Comparison of ENCODE assay signal across 17 cellular contexts in the genomic region with DNA sequence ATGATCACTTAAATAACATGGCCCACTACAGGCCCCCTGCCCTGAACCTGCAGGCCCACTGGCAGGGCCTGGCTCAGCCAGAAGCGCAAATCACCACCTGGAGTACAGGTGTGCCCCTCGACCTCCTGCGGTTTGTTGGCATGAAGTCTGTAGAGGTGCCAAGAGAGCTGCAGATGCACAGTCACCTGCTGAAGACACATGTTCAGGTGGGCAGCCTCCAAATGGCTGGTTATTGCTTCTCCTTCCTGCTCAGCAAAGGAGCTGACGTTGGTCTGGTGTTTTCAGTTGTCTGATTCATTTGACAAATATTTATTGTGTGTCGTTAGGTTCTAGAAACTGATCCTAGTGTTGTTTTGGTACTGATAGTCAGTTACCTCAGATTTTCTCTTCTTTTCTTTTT. TPM values are rescaled to one million over a fixed set of nuclear protein-coding genes. Genes with fewer than 3 reads are reported as not detected.
A peak's percentile ranks its signal among the peaks of the same experiment; 100 is the strongest.
DNase-seq lines count a peak whose midpoint lies in the region; ATAC-seq lines count a peak whose summit lies in the region.
"Had no signal": no experiment of that assay in that cellular context is flagged by ENCODE, and none has a peak within 500 bp of the region (broad histone marks: within the 10 kb centered on the region; RNA-seq: fewer than 3 reads in every experiment).

No MANE protein-coding gene starts in this region.

- no peak overlapping the region for H3K4me3 Mint-ChIP-seq in T-helper 17 cell
- H3K4me3 Mint-ChIP-seq: activated naive CD8-positive, alpha-beta T cell treated with anti-CD3 and anti-CD28 coated beads, Interleukin-2, amount 10 ng/mL, durations not matched to agents 7 days and 5 days; CD4-positive, CD25-positive, alpha-beta regulatory T cell; nephron; stimulated activated naive B cell treated with anti-CD40 and anti-IgM and Interleukin-4, amounts not matched to agents 10 μg/mL and 1 μg/mL and 100 μg/mL, for 72 hours had no signal

- peaks cover 2% of the 10 kb centered on the region for H3K36me3 Mint-ChIP-seq in T-helper 17 cell (ENCODE audit: low read depth)

- DNase-seq in ELR (ENCODE audit: low read depth): peak; percentile 31
- DNase-seq in NCI-H2081 (lab: John Stamatoyannopoulos, UW): peak; percentile 71 to 93
- no peak for DNase-seq in T-helper 17 cell
- DNase-seq in non-pigmented ciliary epithelial cell (ENCODE audit: low read depth): peak; percentile 8
- DNase-seq in C1 segment of cervical spinal cord (lab: John Stamatoyannopoulos, UW): no peak
- DNase-seq in stimulated activated CD4-positive, alpha-beta T cell treated with anti-CD3 and anti-CD28 coated beads, Interleukin-2, amount 100 ng/mL, for 48 hours: no peak
- DNase-seq: activated naive CD8-positive, alpha-beta T cell treated with anti-CD3 and anti-CD28 coated beads, Interleukin-2, amount 10 ng/mL, durations not matched to agents 7 days and 5 days; CD4-positive, CD25-positive, alpha-beta regulatory T cell; esophagus squamous epithelium; NCI-H2227 treated with DMSO at 0.1 percent for 48 hours; right cardiac atrium; stimulated activated naive B cell treated with anti-CD40 and anti-IgM and Interleukin-4, amounts not matched to agents 10 μg/mL and 1 μg/mL and 100 μg/mL, for 72 hours; upper lobe of right lung had no signal

- H3K9me3 ChIP-seq in T-helper 17 cell (ENCODE audit: control insufficient read depth, low read length, poor library complexity, severe bottlenecking): no peaks in the 10 kb centered on the region
- H3K9me3 ChIP-seq: esophagus squamous epithelium, upper lobe of right lung had no signal

- H3K4me1 Mint-ChIP-seq in T-helper 17 cell: peaks cover 2% of the 10 kb centered on the region
- H3K4me1 Mint-ChIP-seq: activated naive CD8-positive, alpha-beta T cell treated with anti-CD3 and anti-CD28 coated beads, Interleukin-2, amount 10 ng/mL, durations not matched to agents 7 days and 5 days; nephron had no signal

- H3K27ac Mint-ChIP-seq in T-helper 17 cell: peak overlapping the region; percentile 21
- H3K27ac Mint-ChIP-seq: activated naive CD8-positive, alpha-beta T cell treated with anti-CD3 and anti-CD28 coated beads, Interleukin-2, amount 10 ng/mL, durations not matched to agents 7 days and 5 days; CD4-positive, CD25-positive, alpha-beta regulatory T cell; nephron; stimulated activated naive B cell treated with anti-CD40 and anti-IgM and Interleukin-4, amounts not matched to agents 10 μg/mL and 1 μg/mL and 100 μg/mL, for 72 hours had no signal

- no peaks in the 10 kb centered on the region for H3K27me3 Mint-ChIP-seq in T-helper 17 cell
- H3K27me3 Mint-ChIP-seq: activated naive CD8-positive, alpha-beta T cell treated with anti-CD3 and anti-CD28 coated beads, Interleukin-2, amount 10 ng/mL, durations not matched to agents 7 days and 5 days; CD4-positive, CD25-positive, alpha-beta regulatory T cell; stimulated activated naive B cell treated with anti-CD40 and anti-IgM and Interleukin-4, amounts not matched to agents 10 μg/mL and 1 μg/mL and 100 μg/mL, for 72 hours had no signal

- ATAC-seq in T-helper 17 cell: no peak
- no peak for ATAC-seq in GM21447 (IDR thresholded peaks at IDR 0.05; ENCODE audit: unreplicated experiment)
- ATAC-seq: activated CD4-positive, CD25-positive, alpha-beta regulatory T cell treated with anti-CD3 and anti-CD28 coated beads, Interleukin-2, amount 50 U/mL, for 24 hours; Panc1; right cardiac atrium; stimulated activated naive B cell treated with anti-CD40 and anti-IgM and Interleukin-4, amounts not matched to agents 10 μg/mL and 1 μg/mL and 100 μg/mL, for 72 hours; upper lobe of right lung had no signal

RNA-seq across cellular contexts. Expression of gene DHTKD1, which starts 29.0 kb away (rescaled TPM):
- 10 to 100 TPM in 1 of 2 donors, 1 to 10 TPM in 1; 8.9 to 10.3 TPM for total RNA-seq in T-helper 17 cell

RNA-seq across cellular contexts. Expression of gene SEC61A2, which starts 31.7 kb away (rescaled TPM):
- total RNA-seq in T-helper 17 cell: 10 to 100 TPM; 17.2 to 18.9 TPM

RNA-seq across cellular contexts. Expression of gene UPF2, which starts 55.2 kb away (rescaled TPM):
- 10 to 100 TPM; 21.5 to 24.7 TPM for total RNA-seq in T-helper 17 cell

Comparison
In these comparisons a context has a peak if more than half of its experiments do, and no peak if none do; other contexts are left out.
1. DNase-seq: peak in ELR (single experiment), NCI-H2081 (2 of 2) and non-pigmented ciliary epithelial cell (single experiment); none in T-helper 17 cell (0 of 3), C1 segment of cervical spinal cord (0 of 14) and stimulated activated CD4-positive, alpha-beta T cell treated with anti-CD3 and anti-CD28 coated beads, Interleukin-2, amount 100 ng/mL, for 48 hours (0 of 2).